1 cellular context compared by ENCODE assay signal in the genomic region with DNA sequence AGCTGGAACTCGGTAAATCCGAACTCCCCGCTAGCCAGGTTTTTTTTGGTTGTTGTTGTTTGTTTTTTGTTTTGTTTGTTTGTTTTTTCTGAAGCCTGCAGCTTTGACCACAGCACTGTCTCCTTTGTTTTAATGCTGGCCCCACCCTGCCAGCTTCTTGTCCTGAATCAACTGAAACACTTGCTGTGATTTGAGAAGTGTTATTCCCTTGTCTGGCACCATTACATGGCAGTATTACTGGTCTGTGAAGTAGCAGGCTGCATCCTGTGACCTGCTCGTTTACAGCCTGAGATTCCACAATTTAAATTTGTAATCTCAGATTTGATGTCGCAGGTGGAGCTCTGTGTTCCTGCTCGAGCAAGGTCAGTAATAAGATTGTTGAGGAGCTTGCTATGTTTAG.
TF ChIP-seq lines count a peak whose summit lies in the region.

No MANE protein-coding gene starts in this region.

TF ChIP-seq in GM23338, 12 proteins besides CTCF, POLR2A, EP300 and RAD21:
- TF ChIP-seq, protein P1, sequence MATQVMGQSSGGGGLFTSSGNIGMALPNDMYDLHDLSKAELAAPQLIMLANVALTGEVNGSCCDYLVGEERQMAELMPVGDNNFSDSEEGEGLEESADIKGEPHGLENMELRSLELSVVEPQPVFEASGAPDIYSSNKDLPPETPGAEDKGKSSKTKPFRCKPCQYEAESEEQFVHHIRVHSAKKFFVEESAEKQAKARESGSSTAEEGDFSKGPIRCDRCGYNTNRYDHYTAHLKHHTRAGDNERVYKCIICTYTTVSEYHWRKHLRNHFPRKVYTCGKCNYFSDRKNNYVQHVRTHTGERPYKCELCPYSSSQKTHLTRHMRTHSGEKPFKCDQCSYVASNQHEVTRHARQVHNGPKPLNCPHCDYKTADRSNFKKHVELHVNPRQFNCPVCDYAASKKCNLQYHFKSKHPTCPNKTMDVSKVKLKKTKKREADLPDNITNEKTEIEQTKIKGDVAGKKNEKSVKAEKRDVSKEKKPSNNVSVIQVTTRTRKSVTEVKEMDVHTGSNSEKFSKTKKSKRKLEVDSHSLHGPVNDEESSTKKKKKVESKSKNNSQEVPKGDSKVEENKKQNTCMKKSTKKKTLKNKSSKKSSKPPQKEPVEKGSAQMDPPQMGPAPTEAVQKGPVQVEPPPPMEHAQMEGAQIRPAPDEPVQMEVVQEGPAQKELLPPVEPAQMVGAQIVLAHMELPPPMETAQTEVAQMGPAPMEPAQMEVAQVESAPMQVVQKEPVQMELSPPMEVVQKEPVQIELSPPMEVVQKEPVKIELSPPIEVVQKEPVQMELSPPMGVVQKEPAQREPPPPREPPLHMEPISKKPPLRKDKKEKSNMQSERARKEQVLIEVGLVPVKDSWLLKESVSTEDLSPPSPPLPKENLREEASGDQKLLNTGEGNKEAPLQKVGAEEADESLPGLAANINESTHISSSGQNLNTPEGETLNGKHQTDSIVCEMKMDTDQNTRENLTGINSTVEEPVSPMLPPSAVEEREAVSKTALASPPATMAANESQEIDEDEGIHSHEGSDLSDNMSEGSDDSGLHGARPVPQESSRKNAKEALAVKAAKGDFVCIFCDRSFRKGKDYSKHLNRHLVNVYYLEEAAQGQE (IDR thresholded peaks at IDR 0.05; ENCODE audit: unreplicated experiment), result no peak
- no peak for TF ChIP-seq JUNB (IDR thresholded peaks at IDR 0.05; ENCODE audit: unreplicated experiment)
- TF ChIP-seq POLR2AphosphoS5 (IDR thresholded peaks at IDR 0.05; ENCODE audit: low read depth), result no peak
- TF ChIP-seq STAT1 (IDR thresholded peaks at IDR 0.05; ENCODE audit: unreplicated experiment), result no peak
- TF ChIP-seq EZH2 (IDR thresholded peaks at IDR 0.05; ENCODE audit: low read depth, unreplicated experiment), result no peak
- TF ChIP-seq ZNF331 (CRISPR knock-in tag; IDR thresholded peaks at IDR 0.05; ENCODE audit: low read depth), result no peak
- TF ChIP-seq CREB1 (CRISPR knock-in tag; IDR thresholded peaks at IDR 0.05; ENCODE audit: low read depth), result no peak
- no peak for TF ChIP-seq NANOG (IDR thresholded peaks at IDR 0.05; ENCODE audit: borderline replicate concordance)
- no peak for TF ChIP-seq ZNF114 (CRISPR knock-in tag; IDR thresholded peaks at IDR 0.05)
- TF ChIP-seq, protein P2, sequence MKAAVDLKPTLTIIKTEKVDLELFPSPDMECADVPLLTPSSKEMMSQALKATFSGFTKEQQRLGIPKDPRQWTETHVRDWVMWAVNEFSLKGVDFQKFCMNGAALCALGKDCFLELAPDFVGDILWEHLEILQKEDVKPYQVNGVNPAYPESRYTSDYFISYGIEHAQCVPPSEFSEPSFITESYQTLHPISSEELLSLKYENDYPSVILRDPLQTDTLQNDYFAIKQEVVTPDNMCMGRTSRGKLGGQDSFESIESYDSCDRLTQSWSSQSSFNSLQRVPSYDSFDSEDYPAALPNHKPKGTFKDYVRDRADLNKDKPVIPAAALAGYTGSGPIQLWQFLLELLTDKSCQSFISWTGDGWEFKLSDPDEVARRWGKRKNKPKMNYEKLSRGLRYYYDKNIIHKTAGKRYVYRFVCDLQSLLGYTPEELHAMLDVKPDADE (IDR thresholded peaks at IDR 0.05), result no peak
- TF ChIP-seq EZH2phosphoT487 (IDR thresholded peaks at IDR 0.05; ENCODE audit: unreplicated experiment), result no peak
- TF ChIP-seq ZNF462 (CRISPR knock-in tag; IDR thresholded peaks at IDR 0.05), result no peak
